Comparison of ENCODE assay signal across 1 cellular context in genomic region chr1:54380285-54380882, GRCh38.
TF ChIP-seq lines count a peak whose summit lies in the region.

No MANE protein-coding gene starts in this region.

TF ChIP-seq in GM23338, 12 proteins besides CTCF, POLR2A, EP300 and RAD21 (continued from another document):
- no peak for TF ChIP-seq ZNF462 (CRISPR knock-in tag; IDR thresholded peaks at IDR 0.05)
- TF ChIP-seq POLR2AphosphoS5 (IDR thresholded peaks at IDR 0.05; ENCODE audit: low read depth) = no peak
- TF ChIP-seq JUNB (IDR thresholded peaks at IDR 0.05; ENCODE audit: unreplicated experiment) = no peak
